10 cellular contexts compared by ENCODE assay signal in genomic region chr2:131113566-131114227, GRCh38.
"Had no signal": no experiment of that assay in that cellular context is flagged by ENCODE, and none has a peak within 500 bp of the region (broad histone marks: within the 10 kb centered on the region; RNA-seq: fewer than 3 reads in every experiment).

No MANE protein-coding gene starts in this region.

- DNase-seq: activated B cell treated with CpG ODN at 0.5 μM for 24 hours; activated CD4-positive, alpha-beta T cell treated with anti-CD3 and anti-CD28 coated beads, Interleukin-2, amount 10 ng/mL, durations not matched to agents 24 days and 14 days; activated gamma-delta T cell treated with Interleukin-2 at 50 U/mL for 16 hours; activated T-cell treated with anti-CD3 and anti-CD28 coated beads, Interleukin-2, amount 50 U/mL, for 48 hours; foreskin keratinocyte; heart left ventricle; ovary; SK-N-SH; stimulated activated CD4-positive, alpha-beta T cell treated with anti-CD3 and anti-CD28 coated beads, Interleukin-4, amount 100 ng/mL, for 1 hour; T-helper 1 cell had no signal

- ATAC-seq: foreskin keratinocyte had no signal

- H3K27me3 Mint-ChIP-seq: activated B cell treated with CpG ODN at 0.5 μM for 24 hours; activated CD4-positive, alpha-beta T cell treated with anti-CD3 and anti-CD28 coated beads, Interleukin-2, amount 10 ng/mL, durations not matched to agents 24 days and 14 days had no signal

- H3K4me3 Mint-ChIP-seq: activated B cell treated with CpG ODN at 0.5 μM for 24 hours; activated CD4-positive, alpha-beta T cell treated with anti-CD3 and anti-CD28 coated beads, Interleukin-2, amount 10 ng/mL, durations not matched to agents 24 days and 14 days had no signal

- H3K27ac Mint-ChIP-seq: activated B cell treated with CpG ODN at 0.5 μM for 24 hours; activated CD4-positive, alpha-beta T cell treated with anti-CD3 and anti-CD28 coated beads, Interleukin-2, amount 10 ng/mL, durations not matched to agents 24 days and 14 days had no signal
